ENCODE assay signal across 8 cellular contexts in genomic region chrX:373641-374471, GRCh38. TPM values are rescaled to one million over a fixed set of nuclear protein-coding genes. Genes with fewer than 3 reads are reported as not detected.
DNase-seq lines count a peak whose midpoint lies in the region; ATAC-seq and TF ChIP-seq lines count a peak whose summit lies in the region.

No MANE protein-coding gene starts in this region.

- H2AK5ac ChIP-seq in trophoblast cell (ENCODE audit: low read length) = no peak overlapping the region

- no peak overlapping the region for H3K4ac ChIP-seq in trophoblast cell (ENCODE audit: low read depth, low read length)

- peaks cover 9% of the 10 kb centered on the region for H3K27me3 ChIP-seq in trophoblast cell (ENCODE audit: insufficient read depth, low read length)

- peaks cover 5% of the 10 kb centered on the region for H3K9me3 ChIP-seq in trophoblast cell (ENCODE audit: insufficient read depth, low read depth, low read length)

- H2BK5ac ChIP-seq in trophoblast cell (ENCODE audit: low read depth, low read length, poor library complexity) = no peak overlapping the region

- H3K4me3 ChIP-seq in fibroblast of villous mesenchyme (ENCODE audit: low read depth, low read length) = peak overlapping the region; percentile 40
- H3K4me3 ChIP-seq in trophoblast cell (ENCODE audit: low read depth, low read length) = peak overlapping the region; percentile 62

- peak overlapping the region; percentile 44 for H4K8ac ChIP-seq in trophoblast cell (ENCODE audit: low read depth, low read length)

- no peak overlapping the region for H2AFZ ChIP-seq in trophoblast cell (ENCODE audit: insufficient read depth, low read length, poor library complexity)

- H3K79me1 ChIP-seq in trophoblast cell (ENCODE audit: low read length) = no peaks in the 10 kb centered on the region

- H4K91ac ChIP-seq in trophoblast cell (ENCODE audit: low read depth, low read length) = peak overlapping the region; percentile 31

- no peak overlapping the region for H4K12ac ChIP-seq in trophoblast cell (ENCODE audit: low read depth, low read length)

- H3K79me2 ChIP-seq in trophoblast cell (ENCODE audit: control insufficient read depth, insufficient read depth, low read length, poor library complexity) = peaks cover 5% of the 10 kb centered on the region

- no peak overlapping the region for H3K27ac ChIP-seq in trophoblast cell (ENCODE audit: low read depth, low read length)

- no peak for TF ChIP-seq CTCF in fibroblast of villous mesenchyme (IDR thresholded peaks at IDR 0.05; ENCODE audit: insufficient read depth, low read depth, low read length)

- no CpG with 5 or more reads among the region's 93 CpGs for WGBS in trophoblast cell (ENCODE audit: extremely low coverage, insufficient coverage, insufficient read length)

- H3K14ac ChIP-seq in trophoblast cell (ENCODE audit: low read length) = peak overlapping the region; percentile 28

- peak overlapping the region; percentile 60 for H3K9ac ChIP-seq in trophoblast cell (ENCODE audit: low read length)

- H3K4me2 ChIP-seq in trophoblast cell (ENCODE audit: low read length) = peak overlapping the region; percentile 64

- H2BK12ac ChIP-seq in trophoblast cell (ENCODE audit: low read length) = no peak overlapping the region

- no peak overlapping the region for H3K23ac ChIP-seq in trophoblast cell (ENCODE audit: low read length)

- DNase-seq in G401 (ENCODE audit: low spot score) (peak; percentile 10), fibroblast of villous mesenchyme (ENCODE audit: low read depth) (no peak), trophoblast cell (peak; percentile 46 to 49), T-helper 9 cell (no peak), NCI-H526 treated with DMSO at 0.1 percent for 48 hours (lab: John Stamatoyannopoulos, UW) (no peak), NCI-H446 treated with DMSO at 0.1 percent for 48 hours (lab: John Stamatoyannopoulos, UW) (no peak)
- DNase-seq in activated CD4-positive, alpha-beta T cell treated with anti-CD3 and anti-CD28 coated beads, Interleukin-2, amount 50 U/mL, for 4 hours = peak; percentile 7 to 12

- peaks cover 6 to 18% of the 10 kb centered on the region in 2 experiments for H3K4me1 ChIP-seq in trophoblast cell (ENCODE audit: control insufficient read depth in 1 of 2, insufficient read depth in 2 of 2, low read length in 2 of 2)

- H3K36me3 ChIP-seq in trophoblast cell (ENCODE audit: control insufficient read depth in 1 of 2, insufficient read depth in 2 of 2, low read length in 2 of 2) = peaks cover 0 to 2% of the 10 kb centered on the region in 2 experiments

- ATAC-seq in HG03175 (IDR thresholded peaks at IDR 0.05; ENCODE audit: unreplicated experiment) = no peak

- in situ Hi-C loops in G401 (cut with HindIII; ENCODE audit: low sequenced_read_pairs) = no loop called here

- peak overlapping the region; percentile 76 for H3K18ac ChIP-seq in trophoblast cell (ENCODE audit: low read length)

- H2BK120ac ChIP-seq in trophoblast cell (ENCODE audit: insufficient read depth, low read length, poor library complexity) = no peak overlapping the region

RNA-seq across cellular contexts. Expression of gene PPP2R3B, which starts 12.9 kb away (rescaled TPM):
- 77.9 and 104 TPM in 2 replicates for total RNA-seq in G401 (2014; rRNA removed; shearing (Covaris generic))
- 9.1 and 15.1 TPM in 2 replicates for total RNA-seq in fibroblast of villous mesenchyme
- 29.5 and 31.3 TPM in 2 replicates for polyA plus RNA-seq in trophoblast cell (2013)

RNA-seq across cellular contexts. Expression of gene GTPBP6, which starts 55.3 kb away (rescaled TPM):
- total RNA-seq in G401 (2014; rRNA removed; shearing (Covaris generic)) = 148 TPM in 2 replicates
- total RNA-seq in fibroblast of villous mesenchyme = 25.5 and 39.6 TPM in 2 replicates
- polyA plus RNA-seq in trophoblast cell (2013) = 30.2 and 30.6 TPM in 2 replicates

Comparison
In these comparisons a context has a peak if more than half of its experiments do, and no peak if none do; other contexts are left out.
1. DNase-seq: peak in G401 (single experiment), activated CD4-positive, alpha-beta T cell treated with anti-CD3 and anti-CD28 coated beads, Interleukin-2, amount 50 U/mL, for 4 hours (2 of 2) and trophoblast cell (2 of 2); none in fibroblast of villous mesenchyme (single experiment), T-helper 9 cell (single experiment), NCI-H526 treated with DMSO at 0.1 percent for 48 hours (single experiment) and NCI-H446 treated with DMSO at 0.1 percent for 48 hours (single experiment).